20 cellular contexts compared by ENCODE assay signal in the genomic region with DNA sequence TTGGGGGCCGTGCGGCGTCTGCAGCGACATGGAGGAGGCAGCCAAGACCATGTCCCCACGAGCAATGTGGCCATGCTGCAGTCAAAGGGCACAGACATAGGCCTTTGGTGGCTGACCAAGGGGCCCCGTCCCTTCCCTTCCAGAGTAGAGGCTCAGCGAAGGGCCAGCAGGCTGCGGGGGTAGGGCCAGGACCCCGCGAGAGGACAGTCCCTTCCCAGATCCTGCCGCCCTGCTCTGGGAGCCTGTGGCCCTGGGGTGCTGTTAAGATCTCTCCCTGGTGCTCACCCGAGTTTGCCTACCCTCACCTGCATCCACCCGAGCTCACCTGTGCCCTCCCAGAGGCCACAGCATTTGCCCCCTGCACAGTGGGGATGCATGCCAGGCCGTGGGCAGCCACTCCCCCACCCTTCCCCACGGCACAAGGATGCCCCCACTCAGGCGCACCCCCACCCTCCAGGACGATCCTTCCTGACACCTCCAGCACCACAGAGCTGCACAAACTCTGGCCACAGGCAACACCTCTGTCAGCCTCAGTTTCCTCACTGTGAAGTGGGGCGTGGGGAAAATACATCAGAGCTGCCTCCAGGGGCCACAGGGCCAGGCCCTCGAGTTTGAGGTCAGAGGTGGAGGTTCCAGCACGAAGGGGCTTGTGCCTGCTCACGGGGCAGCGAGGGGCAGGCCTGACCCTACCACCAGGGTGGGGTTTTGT.
"Had no signal": no experiment of that assay in that cellular context is flagged by ENCODE, and none has a peak within 500 bp of the region (broad histone marks: within the 10 kb centered on the region; RNA-seq: fewer than 3 reads in every experiment).

No MANE protein-coding gene starts in this region.

- H3K9me3 Mint-ChIP-seq: stimulated activated naive B cell treated with anti-CD40 and anti-IgM and Interleukin-4, amounts not matched to agents 10 μg/mL and 1 μg/mL and 100 μg/mL, for 72 hours had no signal

- DNase-seq: activated CD4-positive, alpha-beta T cell treated with anti-CD3 and anti-CD28 coated beads, Interleukin-2, amount 50 U/mL, for 48 hours; activated CD8-positive, alpha-beta memory T cell treated with anti-CD3 and anti-CD28 coated beads, Interleukin-2, amount 10 ng/mL, durations not matched to agents 7 days and 5 days; activated effector memory CD4-positive, alpha-beta T cell treated with Interleukin-2 at 50 U/mL for 16 hours; activated naive CD4-positive, alpha-beta T cell treated with anti-CD3 and anti-CD28 coated beads, Interleukin-2, amount 50 U/mL, for 16 hours; effector CD8-positive, alpha-beta T cell; gastrocnemius medialis; head of caudate nucleus; mammary epithelial cell; midbrain; sigmoid colon; stimulated activated CD4-positive, alpha-beta T cell treated with anti-CD3 and anti-CD28 coated beads, Interleukin-4, amount 100 ng/mL, for 4 hours; stimulated activated naive B cell treated with anti-CD40 and anti-IgM and Interleukin-4, amounts not matched to agents 10 μg/mL and 1 μg/mL and 100 μg/mL, for 72 hours; T-helper 2 cell; WERI-Rb-1 had no signal

- H3K4me3 Mint-ChIP-seq: activated CD8-positive, alpha-beta memory T cell treated with anti-CD3 and anti-CD28 coated beads, Interleukin-2, amount 10 ng/mL, durations not matched to agents 7 days and 5 days; stimulated activated naive B cell treated with anti-CD40 and anti-IgM and Interleukin-4, amounts not matched to agents 10 μg/mL and 1 μg/mL and 100 μg/mL, for 72 hours had no signal

- H3K27me3 Mint-ChIP-seq: activated CD8-positive, alpha-beta memory T cell treated with anti-CD3 and anti-CD28 coated beads, Interleukin-2, amount 10 ng/mL, durations not matched to agents 7 days and 5 days; stimulated activated naive B cell treated with anti-CD40 and anti-IgM and Interleukin-4, amounts not matched to agents 10 μg/mL and 1 μg/mL and 100 μg/mL, for 72 hours had no signal

- ATAC-seq: activated CD8-positive, alpha-beta memory T cell treated with anti-CD3 and anti-CD28 coated beads, Interleukin-2, amount 10 ng/mL, durations not matched to agents 7 days and 5 days; esophagus mucosa; gastrocnemius medialis; stimulated activated naive B cell treated with anti-CD40 and anti-IgM and Interleukin-4, amounts not matched to agents 10 μg/mL and 1 μg/mL and 100 μg/mL, for 72 hours had no signal

- H3K9me3 ChIP-seq: adrenal gland, gastrocnemius medialis, left lung, pancreas, sigmoid colon, thoracic aorta, upper lobe of left lung had no signal

- H3K27ac Mint-ChIP-seq: activated CD8-positive, alpha-beta memory T cell treated with anti-CD3 and anti-CD28 coated beads, Interleukin-2, amount 10 ng/mL, durations not matched to agents 7 days and 5 days had no signal
